8 cellular contexts compared by ENCODE assay signal in the genomic region with DNA sequence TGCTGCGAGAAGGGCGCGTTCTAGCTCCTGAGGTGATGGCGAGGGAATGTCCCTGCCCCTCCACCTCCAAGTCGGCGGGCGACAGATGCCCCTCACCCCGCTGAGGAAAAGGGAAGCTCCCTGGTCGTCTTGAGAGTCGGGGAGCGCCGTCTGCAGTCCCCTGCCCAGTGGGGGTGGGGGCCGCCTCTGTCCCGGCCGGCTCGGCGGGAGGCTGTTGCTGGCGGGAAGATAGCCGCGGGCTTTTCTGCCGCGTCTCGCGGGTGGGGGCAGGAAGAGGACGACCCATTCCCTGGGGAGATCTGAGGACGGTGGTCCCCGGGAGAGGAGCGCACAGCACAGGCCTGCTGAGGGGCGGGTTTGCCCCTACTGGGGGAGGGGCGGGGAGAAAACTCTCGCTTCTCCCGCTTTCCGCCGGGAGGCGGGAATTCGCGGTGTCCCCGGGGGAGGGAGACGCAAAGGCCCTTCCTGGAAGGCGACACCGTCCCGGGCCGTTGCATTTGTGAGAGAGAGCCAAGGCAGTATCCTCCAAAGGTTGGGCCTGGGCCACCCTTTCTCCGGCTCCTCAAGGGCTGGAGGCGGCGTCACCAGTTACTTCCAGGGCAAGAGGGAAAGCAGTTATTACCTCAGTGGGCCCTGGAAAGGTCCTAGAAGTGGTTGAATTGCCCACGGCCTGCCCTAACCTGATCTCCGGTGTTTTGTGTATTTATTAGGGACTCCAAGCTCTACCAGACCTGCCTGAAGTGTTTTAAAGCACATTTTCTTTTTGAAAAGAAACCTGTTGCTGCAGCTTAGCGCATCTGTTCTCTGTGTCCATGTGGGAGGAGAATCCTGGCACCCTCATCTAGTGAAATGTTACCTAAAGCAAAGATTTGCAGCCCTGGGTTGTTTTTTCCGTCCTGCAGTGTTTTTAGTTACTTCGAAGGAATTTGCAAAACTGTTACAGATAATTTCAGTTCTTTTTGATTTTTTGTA. TPM values are rescaled to one million over a fixed set of nuclear protein-coding genes. Genes with fewer than 3 reads are reported as not detected.
DNase-seq lines count a peak whose midpoint lies in the region; ATAC-seq and TF ChIP-seq lines count a peak whose summit lies in the region.

No MANE protein-coding gene starts in this region.

- peak overlapping the region; percentile 91 for H3K27ac ChIP-seq in duodenal mucosa (ENCODE audit: low read depth, low read length)
- peak overlapping the region; percentile 94 for H3K27ac ChIP-seq in left lung

- H3K9me3 ChIP-seq in duodenal mucosa (ENCODE audit: control insufficient read depth in 1 of 2, low read length in 2 of 2) = no peaks in the 10 kb centered on the region
- H3K9me3 ChIP-seq in left lung = no peaks in the 10 kb centered on the region

- no peak for TF ChIP-seq CTCF in left lung (IDR thresholded peaks at IDR 0.05)

- intact Hi-C loops in left lung (cut with DNase I) = no loop called here

- DNase-seq in ACHN (peak; percentile 73), NCI-H2227 treated with DMSO at 0.1 percent for 48 hours (lab: John Stamatoyannopoulos, UW) (peak; percentile 61), left lung (peak; percentile 78 to 91)
- DNase-seq in activated CD4-positive, alpha-beta T cell treated with anti-CD3 and anti-CD28 coated beads for 4 hours = peak; percentile 28 to 36
- DNase-seq in stimulated activated CD4-positive, alpha-beta T cell treated with anti-CD3 and anti-CD28 coated beads, Interleukin-4, amount 100 ng/mL, for 1 hour = peak; percentile 34

- H3K27me3 ChIP-seq in duodenal mucosa (ENCODE audit: control insufficient read depth in 1 of 2, insufficient read depth in 2 of 2, low read length in 2 of 2) = no peaks in the 10 kb centered on the region
- no peaks in the 10 kb centered on the region for H3K27me3 ChIP-seq in left lung

- H3K4me3 ChIP-seq in duodenal mucosa (ENCODE audit: low read depth in 1 of 2, low read length in 2 of 2) (peak overlapping the region; percentile 88 to 99), left lung (peak overlapping the region; percentile 95 to 99)

- in situ Hi-C loops in ACHN (cut with HindIII; ENCODE audit: low pct_ligation_motif_present, low pct_unique_long_range_greater_than_20kb, low sequenced_read_pairs) = no loop called here

- peak overlapping the region; percentile 81 to 94 for H3K9ac ChIP-seq in duodenal mucosa (ENCODE audit: low read depth in 1 of 2, low read length in 2 of 2)

- peak; percentile 7 for ATAC-seq in GM18867 (IDR thresholded peaks at IDR 0.05; ENCODE audit: unreplicated experiment)
- ATAC-seq in HG03196 (IDR thresholded peaks at IDR 0.05; ENCODE audit: unreplicated experiment) = peak; percentile 23
- peak; percentile 63 for ATAC-seq in left lung

- H3K4me1 ChIP-seq in duodenal mucosa (ENCODE audit: control insufficient read depth in 1 of 2, insufficient read depth in 2 of 2, low read length in 2 of 2) (peaks cover 15 to 28% of the 10 kb centered on the region in 2 donors), left lung (peaks cover 19 to 55% of the 10 kb centered on the region in 2 donors)

- H3K36me3 ChIP-seq in duodenal mucosa (ENCODE audit: control insufficient read depth in 1 of 2, insufficient read depth in 2 of 2, low read length in 2 of 2) (peaks cover 0 to 2% of the 10 kb centered on the region in 2 donors), left lung (peaks cover 0 to 3% of the 10 kb centered on the region in 2 donors)

RNA-seq across cellular contexts. Expression of a gene that starts 0.6 kb away (rescaled TPM):
- 10 to 100 TPM; 32.3 to 35.0 TPM for total RNA-seq in left lung

RNA-seq across cellular contexts. Expression of a gene that starts 0.9 kb away (rescaled TPM):
- 100 to 1,000 TPM in 1 of 2 donors, 10 to 100 TPM in 1; 80.7 to 126 TPM for total RNA-seq in left lung

RNA-seq across cellular contexts. Expression of a gene that starts 52.6 kb away (rescaled TPM):
- 1 to 10 TPM in 1 of 2 donors, not detected in 1; 4.6 TPM for total RNA-seq in left lung

Comparison
In these comparisons a context has a peak if more than half of its experiments do, and no peak if none do; other contexts are left out.
1. Peak in every context shown above with its lines: DNase-seq, ATAC-seq, H3K4me3 ChIP-seq and H3K27ac ChIP-seq.
2. DNase-seq: peak in every context shown above with its lines; median percentile 84 in left lung; 73 in ACHN; 61 in NCI-H2227 treated with DMSO at 0.1 percent for 48 hours; 34 in stimulated activated CD4-positive, alpha-beta T cell treated with anti-CD3 and anti-CD28 coated beads, Interleukin-4, amount 100 ng/mL, for 1 hour; 32 in activated CD4-positive, alpha-beta T cell treated with anti-CD3 and anti-CD28 coated beads for 4 hours.
3. ATAC-seq: peak in every context shown above with its lines; median percentile 63 in left lung; 23 in HG03196; 7 in GM18867.